In genomic region chr7:38169862-38170261, GRCh38 we compare ENCODE assay signal across 1 cellular context.
TF ChIP-seq lines count a peak whose summit lies in the region.

No MANE protein-coding gene starts in this region.

TF ChIP-seq in H1, 55 proteins besides CTCF, POLR2A, EP300 and RAD21 (continued from another document):
- TF ChIP-seq JUND (IDR thresholded peaks at IDR 0.05; ENCODE audit: low read length) (no peak), RNF2 (IDR thresholded peaks at IDR 0.05; ENCODE audit: borderline replicate concordance, low read depth, low read length, missing control alignments, poor library complexity, severe bottlenecking) (no peak), GTF2F1 (IDR thresholded peaks at IDR 0.05; ENCODE audit: borderline replicate concordance, low read depth, low read length) (no peak), POU5F1 (IDR thresholded peaks at IDR 0.05; ENCODE audit: low read depth, low read length) (no peak), KDM1A (IDR thresholded peaks at IDR 0.05; ENCODE audit: borderline replicate concordance, low read length) (no peak), CREB1 (IDR thresholded peaks at IDR 0.05) (no peak)
